Comparison of ENCODE assay signal across 23 cellular contexts in genomic region chr5:65098393-65098792, GRCh38.
"Had no signal": no experiment of that assay in that cellular context is flagged by ENCODE, and none has a peak within 500 bp of the region (broad histone marks: within the 10 kb centered on the region; RNA-seq: fewer than 3 reads in every experiment).

No MANE protein-coding gene starts in this region.

- H3K4me1 ChIP-seq: vagina had no signal

- H3K36me3 Mint-ChIP-seq: mesothelial cell of epicardium had no signal

- H3K27ac ChIP-seq: dorsolateral prefrontal cortex, epithelial cell of prostate, esophagus muscularis mucosa, psoas muscle, right lobe of liver, skin epidermis, tibial artery, upper lobe of right lung, vagina had no signal

- H3K36me3 ChIP-seq: esophagus muscularis mucosa, gastroesophageal sphincter, right lobe of liver, tibial artery, upper lobe of right lung, vagina had no signal

- H3K9me3 ChIP-seq: esophagus muscularis mucosa, gastroesophageal sphincter, psoas muscle, right lobe of liver, tibial artery, upper lobe of right lung, vagina had no signal

- H3K27me3 Mint-ChIP-seq: effector memory CD8-positive, alpha-beta T cell had no signal

- H3K4me3 Mint-ChIP-seq: effector memory CD8-positive, alpha-beta T cell; mesothelial cell of epicardium; naive B cell; nephron had no signal

- H3K4me3 ChIP-seq: dorsolateral prefrontal cortex, esophagus muscularis mucosa, gastroesophageal sphincter, psoas muscle, right lobe of liver, skin epidermis, tibial artery, upper lobe of right lung, vagina had no signal

- ATAC-seq: effector memory CD8-positive, alpha-beta T cell; gastroesophageal sphincter; left lobe of liver; psoas muscle; right lobe of liver; upper lobe of right lung had no signal

- H3K27ac Mint-ChIP-seq: effector memory CD8-positive, alpha-beta T cell; mesothelial cell of epicardium; naive B cell had no signal

- H3K27me3 ChIP-seq: dorsolateral prefrontal cortex, esophagus muscularis mucosa, gastroesophageal sphincter, right lobe of liver, tibial artery, upper lobe of right lung, vagina had no signal

- DNase-seq: cortex of kidney; dorsolateral prefrontal cortex; effector memory CD8-positive, alpha-beta T cell; foreskin fibroblast; glutamatergic neuron; islet precursor cell; naive B cell; occipital lobe; psoas muscle; retina; right lobe of liver; stimulated activated CD4-positive, alpha-beta T cell treated with anti-CD3 and anti-CD28 coated beads, Interleukin-12 subunit alpha, Interleukin-12 subunit beta, amount 100 ng/mL, for 4 hours; stimulated activated naive CD4-positive, alpha-beta T cell treated with Interleukin-2 at 50 U/mL for 16 hours; tibial artery; upper lobe of right lung had no signal

- H3K9me3 Mint-ChIP-seq: effector memory CD8-positive, alpha-beta T cell; nephron had no signal
